In the genomic region with DNA sequence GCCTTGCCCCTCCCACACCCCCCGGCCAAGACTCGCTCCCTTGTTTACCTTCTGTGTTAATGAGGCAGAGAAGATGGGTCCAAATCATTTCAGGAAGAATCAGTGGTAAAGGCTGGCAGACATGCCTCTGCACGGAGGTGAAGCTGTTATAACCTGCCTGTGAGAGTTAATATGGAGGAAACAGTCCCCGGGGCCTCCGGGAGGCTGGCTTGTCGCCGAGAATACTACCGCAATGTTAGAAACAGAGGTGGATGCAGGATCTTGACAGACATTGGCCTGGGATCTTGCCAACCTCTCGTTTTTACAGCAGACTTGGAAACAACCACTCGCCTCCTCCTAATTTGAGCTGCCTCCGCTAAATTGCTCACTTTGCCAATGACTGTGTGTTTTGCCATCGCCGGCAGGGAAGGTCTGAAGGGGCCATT, we compare ENCODE assay signal across 14 cellular contexts. TPM values are rescaled to one million over a fixed set of nuclear protein-coding genes. Genes with fewer than 3 reads are reported as not detected.
DNase-seq lines count a peak whose midpoint lies in the region; ATAC-seq and TF ChIP-seq lines count a peak whose summit lies in the region.
"Had no signal": no experiment of that assay in that cellular context is flagged by ENCODE, and none has a peak within 500 bp of the region (broad histone marks: within the 10 kb centered on the region; RNA-seq: fewer than 3 reads in every experiment).

No MANE protein-coding gene starts in this region.

- peak overlapping the region; percentile 63 to 69 for H3K27ac ChIP-seq in coronary artery
- H3K27ac ChIP-seq in thyroid gland: peak overlapping the region; percentile 42 to 97 (median 96)

- H3K4me1 Mint-ChIP-seq in mesothelial cell of epicardium: peaks cover 27% of the 10 kb centered on the region
- no peaks in the 10 kb centered on the region for H3K4me1 Mint-ChIP-seq in activated T-cell treated with anti-CD3 and anti-CD28 coated beads, Interleukin-2, amount 50 U/mL, for 24 hours (ENCODE audit: low read depth)
- H3K4me1 Mint-ChIP-seq: B cell had no signal

- no peaks in the 10 kb centered on the region for H3K9me3 Mint-ChIP-seq in mesothelial cell of epicardium
- H3K9me3 Mint-ChIP-seq in activated T-cell treated with anti-CD3 and anti-CD28 coated beads, Interleukin-2, amount 50 U/mL, for 24 hours: no peaks in the 10 kb centered on the region
- H3K9me3 Mint-ChIP-seq: IgD-negative memory B cell had no signal

- ATAC-seq in HG03521 (IDR thresholded peaks at IDR 0.05; ENCODE audit: unreplicated experiment): no peak

- H3K27ac Mint-ChIP-seq in mesothelial cell of epicardium: peak overlapping the region; percentile 1
- no peak overlapping the region for H3K27ac Mint-ChIP-seq in activated T-cell treated with anti-CD3 and anti-CD28 coated beads, Interleukin-2, amount 50 U/mL, for 24 hours
- H3K27ac Mint-ChIP-seq: B cell, IgD-negative memory B cell had no signal

- H3K9me3 ChIP-seq in thyroid gland (no peaks in the 10 kb centered on the region), HAP-1 (no peaks in the 10 kb centered on the region)

- 19 to 43% methylated on average over 13 of the region's 13 CpGs for whole genome bisulfite sequencing in thyroid gland, 2 donors

- H3K4me3 ChIP-seq in coronary artery: peak overlapping the region; percentile 49
- H3K4me3 ChIP-seq in thyroid gland (replicated peaks in 1 of 3): no peak overlapping the region
- no peak overlapping the region for H3K4me3 ChIP-seq in HAP-1

- H3K4me1 ChIP-seq in thyroid gland: peaks cover 64 to 82% of the 10 kb centered on the region in 2 donors
- no peaks in the 10 kb centered on the region for H3K4me1 ChIP-seq in HAP-1

- H3K36me3 ChIP-seq in thyroid gland (no peaks in the 10 kb centered on the region), HAP-1 (replicated peaks) (no peaks in the 10 kb centered on the region)

- no peak overlapping the region for H3K4me3 Mint-ChIP-seq in mesothelial cell of epicardium
- H3K4me3 Mint-ChIP-seq in activated T-cell treated with anti-CD3 and anti-CD28 coated beads, Interleukin-2, amount 50 U/mL, for 24 hours: no peak overlapping the region
- H3K4me3 Mint-ChIP-seq: B cell, IgD-negative memory B cell had no signal

- no peaks in the 10 kb centered on the region for H3K27me3 Mint-ChIP-seq in mesothelial cell of epicardium (ENCODE audit: low read depth)
- no peaks in the 10 kb centered on the region for H3K27me3 Mint-ChIP-seq in activated T-cell treated with anti-CD3 and anti-CD28 coated beads, Interleukin-2, amount 50 U/mL, for 24 hours

- TF ChIP-seq CTCF in coronary artery (IDR thresholded peaks at IDR 0.05) (no peak), mesothelial cell of epicardium (IDR thresholded peaks at IDR 0.05; ENCODE audit: unreplicated experiment) (no peak), thyroid gland (IDR thresholded peaks at IDR 0.05) (no peak)

- in situ Hi-C loops in HAP-1 (cut with MboI; ENCODE audit: low sequenced_read_pairs): no loop called here

- DNase-seq in NCI-H1694 treated with DMSO at 0.1 percent for 48 hours (lab: John Stamatoyannopoulos, UW) (peak; percentile 22), coronary artery (ENCODE audit: low spot score) (no peak), mesothelial cell of epicardium (ENCODE audit: low spot score in 2 of 2, unreplicated experiment in 2 of 2) (no peak), thyroid gland (peak; percentile 55 to 64), HAP-1 (ENCODE audit: low spot score in 2 of 2) (no peak)
- DNase-seq in stimulated activated CD4-positive, alpha-beta T cell treated with anti-CD3 and anti-CD28 coated beads, Interleukin-2, amount 100 ng/mL, for 48 hours: no peak
- no peak for DNase-seq in activated T-cell treated with anti-CD3 and anti-CD28 coated beads, Interleukin-2, amount 50 U/mL, for 24 hours
- DNase-seq: DMS79 treated with DMSO at 0.1 percent for 48 hours, kidney glomerular epithelial cell, NCI-H1048, SW 1271 had no signal

- TF ChIP-seq POLR2A in thyroid gland (IDR thresholded peaks at IDR 0.05): no peak

- H3K36me3 Mint-ChIP-seq in mesothelial cell of epicardium: peaks cover 3% of the 10 kb centered on the region
- H3K36me3 Mint-ChIP-seq in activated T-cell treated with anti-CD3 and anti-CD28 coated beads, Interleukin-2, amount 50 U/mL, for 24 hours (ENCODE audit: low read depth): no peaks in the 10 kb centered on the region
- H3K36me3 Mint-ChIP-seq: IgD-negative memory B cell had no signal

- no peaks in the 10 kb centered on the region for H3K27me3 ChIP-seq in thyroid gland
- no peaks in the 10 kb centered on the region for H3K27me3 ChIP-seq in HAP-1 (ENCODE audit: low read depth)

- intact Hi-C loops in thyroid gland (cut with DNase I): no loop called here

RNA-seq across cellular contexts. Expression of gene TIMP3, which starts 45.6 kb away (rescaled TPM):
- 65.9 to 68.2 TPM (median 67.2 TPM) in 3 replicates for total RNA-seq in mesothelial cell of epicardium
- 100 to 1,000 TPM; 424 to 772 (median 543) TPM for total RNA-seq in thyroid gland
- total RNA-seq: B cell had no signal

Comparison
In these comparisons a context has a peak if more than half of its experiments do, and no peak if none do; other contexts are left out.
1. DNase-seq: peak in NCI-H1694 treated with DMSO at 0.1 percent for 48 hours (single experiment) and thyroid gland (2 of 2); none in coronary artery (single experiment), mesothelial cell of epicardium (0 of 2), stimulated activated CD4-positive, alpha-beta T cell treated with anti-CD3 and anti-CD28 coated beads, Interleukin-2, amount 100 ng/mL, for 48 hours (0 of 2), HAP-1 (0 of 2) and activated T-cell treated with anti-CD3 and anti-CD28 coated beads, Interleukin-2, amount 50 U/mL, for 24 hours (single experiment).